ENCODE assay signal across 8 cellular contexts in the genomic region with DNA sequence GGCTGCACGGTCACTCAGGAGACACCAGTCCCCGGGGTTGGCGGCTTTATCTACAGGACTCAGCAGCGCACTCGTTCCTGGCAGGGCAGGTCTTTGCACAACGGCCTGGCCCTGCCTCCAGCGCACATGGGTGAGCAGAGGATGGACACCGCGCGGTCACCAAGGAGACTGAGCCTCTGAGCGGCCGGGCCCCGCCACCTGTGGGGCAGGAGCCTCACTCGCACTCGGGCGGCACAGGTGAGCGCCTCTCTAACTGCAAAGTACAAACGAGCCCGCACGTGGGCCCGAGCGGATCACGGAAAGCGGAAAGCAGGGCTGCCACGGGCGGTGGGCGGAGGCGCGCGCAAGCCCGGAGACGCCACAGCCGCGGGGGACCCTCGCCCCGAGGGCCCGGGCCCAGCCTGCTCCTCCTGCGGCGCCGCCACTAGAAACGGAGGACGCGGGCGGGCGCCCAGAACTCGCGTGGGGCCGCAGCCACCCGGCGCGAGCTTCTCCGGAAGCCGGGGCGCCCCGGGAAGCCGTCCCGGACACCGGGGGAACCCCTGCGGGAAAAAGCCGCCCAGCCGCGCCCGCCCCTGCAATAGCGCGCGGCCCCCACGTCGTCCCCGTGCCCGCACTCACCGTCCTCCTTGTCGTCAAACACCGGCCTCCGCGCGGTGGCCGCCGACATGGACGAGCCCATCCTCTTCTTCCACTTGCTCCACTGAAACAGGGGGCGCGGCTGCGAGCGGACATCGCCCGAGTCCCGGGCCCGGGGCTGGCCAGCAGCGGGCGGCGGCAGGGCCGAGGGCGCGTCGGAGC. TPM values are rescaled to one million over a fixed set of nuclear protein-coding genes. Genes with fewer than 3 reads are reported as not detected.
DNase-seq lines count a peak whose midpoint lies in the region; ATAC-seq, FAIRE-seq and TF ChIP-seq lines count a peak whose summit lies in the region.

No MANE protein-coding gene starts in this region.

- TF ChIP-seq CTCF in K562 (IDR thresholded peaks at IDR 0.05 in 2 of 3, conservative IDR thresholded peaks at IDR 0.05 in 1 of 3; ENCODE audit: insufficient read depth in 2 of 3, low read depth in 1 of 3, low read length in 3 of 3) (no peak), keratinocyte (optimal IDR thresholded peaks at IDR 0.05 in 1 of 3, IDR thresholded peaks at IDR 0.05 in 1 of 3, conservative IDR thresholded peaks at IDR 0.05 in 1 of 3; ENCODE audit: extremely low read depth in 1 of 3, insufficient read depth in 2 of 3, low read length in 3 of 3) (no peak)

- POLR2A ChIA-PET in K562 (lab: Yijun Ruan, JAX) = no interaction called here

- in situ Hi-C loops in K562 (cut with MboI) = no loop called here

- intact Hi-C loops in K562 (cut with micrococcal nuclease) = no loop called here

- FAIRE-seq in K562 (lab: Jason Lieb, UNC) (no peak), keratinocyte (lab: Jason Lieb, UNC) (no peak)

- peak; percentile 6 for ATAC-seq in HG03066 (IDR thresholded peaks at IDR 0.05; ENCODE audit: low read depth, unreplicated experiment)
- no peak for ATAC-seq in K562
- ATAC-seq in GM21360 (IDR thresholded peaks at IDR 0.05; ENCODE audit: unreplicated experiment) = no peak

- H3K27ac ChIP-seq in SK-N-MC = no peak overlapping the region
- no peak overlapping the region for H3K27ac ChIP-seq in K562 (ENCODE audit: extremely low read depth, low read depth, low read length)
- no peak overlapping the region for H3K27ac ChIP-seq in keratinocyte (ENCODE audit: control insufficient read depth, insufficient read depth, low read length)

- TF ChIP-seq POLR2A in K562 (conservative IDR thresholded peaks at IDR 0.05) = no peak

- H2AFZ ChIP-seq in K562 (ENCODE audit: low read depth, low read length) = no peak overlapping the region
- H2AFZ ChIP-seq in keratinocyte (ENCODE audit: control insufficient read depth, low read length) = peak overlapping the region; percentile 58

- H3K4me2 ChIP-seq in K562 (ENCODE audit: insufficient read depth, low read length) (peak overlapping the region; percentile 41; the same call in 1 of the 2 replicates), keratinocyte (ENCODE audit: control insufficient read depth, extremely low read depth, insufficient read depth, low read depth, low read length) (peak overlapping the region; percentile 66)

- peak; percentile 19 for DNase-seq in NCI-H2107 treated with DMSO at 0.1 percent for 48 hours (lab: John Stamatoyannopoulos, UW; ENCODE audit: unreplicated experiment)
- no peak for DNase-seq in NCI-H2107 (lab: John Stamatoyannopoulos, UW)
- DNase-seq in SK-N-MC (ENCODE audit: low read depth, low spot score) = no peak
- no peak for DNase-seq in K562 (ENCODE audit: extremely low read depth in 1 of 4, low spot score in 3 of 4)
- no peak for DNase-seq in keratinocyte (ENCODE audit: low read depth, low spot score)
- peak; percentile 40 for DNase-seq in stimulated activated CD4-positive, alpha-beta T cell treated with anti-CD3 and anti-CD28 coated beads, Interleukin-2, amount 100 ng/mL, for 4 hours (ENCODE audit: low read depth)

- dilution Hi-C loops in keratinocyte (cut with MboI; ENCODE audit: extremely low pct_ligation_motif_present, low sequenced_read_pairs) = no loop called here

- 23% methylated on average over 36 of the region's 94 CpGs for WGBS in K562 (ENCODE audit: insufficient coverage, low coverage, missing lambda C conversion rate)

- H3K9me1 ChIP-seq in K562 (ENCODE audit: control insufficient read depth, insufficient read depth, low read length) (no peaks in the 10 kb centered on the region), keratinocyte (ENCODE audit: control insufficient read depth, extremely low read depth, insufficient read depth, low read length) (no peaks in the 10 kb centered on the region)

- H3K4me3 ChIP-seq in SK-N-MC (peak overlapping the region; percentile 49), K562 (peak overlapping the region; percentile 11; the same call in 1 of the 2 replicates), keratinocyte (ENCODE audit: control insufficient read depth in 2 of 3, extremely low read depth in 1 of 3, insufficient read depth in 2 of 3, low read depth in 1 of 3, low read length in 3 of 3) (peak overlapping the region; percentile 31 to 57 (median 43))

- peaks cover 38 to 48% of the 10 kb centered on the region in 2 experiments for H3K27me3 ChIP-seq in K562 (ENCODE audit: control insufficient read depth in 2 of 2, insufficient read depth in 2 of 2, low read length in 2 of 2)
- peaks cover 42% of the 10 kb centered on the region for H3K27me3 ChIP-seq in keratinocyte (ENCODE audit: control insufficient read depth, extremely low read depth, insufficient read depth, low read length)

- BruUV-seq in K562 (replicated peaks; lab: Mats Ljungman, UMichigan) = no TSS peak

- CTCF ChIA-PET in K562 (lab: Yijun Ruan, JAX; ENCODE audit: low intra/inter-chr PET ratio) = no interaction called here

- H4K20me1 ChIP-seq in K562 (replicated peaks; ENCODE audit: control insufficient read depth, insufficient read depth, low read length) (no peaks in the 10 kb centered on the region), keratinocyte (ENCODE audit: control insufficient read depth, extremely low read depth, insufficient read depth, low read length) (no peaks in the 10 kb centered on the region)

- no peak for TF ChIP-seq EP300 in K562 (IDR thresholded peaks at IDR 0.05; ENCODE audit: low read length)

- H3K4me1 ChIP-seq in K562 (replicated peaks in 1 of 2; ENCODE audit: control insufficient read depth in 2 of 2, insufficient read depth in 2 of 2, low read length in 2 of 2) (peaks cover 10 to 44% of the 10 kb centered on the region in 2 experiments), keratinocyte (ENCODE audit: control insufficient read depth, extremely low read depth, insufficient read depth, low read length) (no peaks in the 10 kb centered on the region)

- H3K9ac ChIP-seq in SK-N-MC (ENCODE audit: insufficient read length) (no peak overlapping the region), K562 (ENCODE audit: insufficient read depth in 1 of 2, low read depth in 2 of 2, low read length in 2 of 2) (peak overlapping the region in 1 of 2 experiments; percentile 71; a peak in 2 of 4 replicates), keratinocyte (ENCODE audit: control insufficient read depth, extremely low read depth, insufficient read depth, low read length) (no peak overlapping the region)

- H3K36me3 ChIP-seq in SK-N-MC (ENCODE audit: insufficient read depth, low read length) (no peaks in the 10 kb centered on the region), K562 (ENCODE audit: control insufficient read depth, insufficient read depth, low read length) (no peaks in the 10 kb centered on the region), keratinocyte (ENCODE audit: control insufficient read depth in 2 of 2, extremely low read depth in 1 of 2, insufficient read depth in 2 of 2, low read length in 2 of 2) (no peaks in the 10 kb centered on the region)

- H3K9me3 ChIP-seq in SK-N-MC (ENCODE audit: low read depth, low read length) (no peaks in the 10 kb centered on the region), K562 (replicated peaks; ENCODE audit: control insufficient read depth, insufficient read depth, low read depth, low read length) (no peaks in the 10 kb centered on the region), keratinocyte (ENCODE audit: control insufficient read depth, low read depth, low read length) (no peaks in the 10 kb centered on the region)

- no peaks in the 10 kb centered on the region for H3K79me2 ChIP-seq in K562 (ENCODE audit: control insufficient read depth, insufficient read depth, low read length)
- no peaks in the 10 kb centered on the region for H3K79me2 ChIP-seq in keratinocyte (ENCODE audit: control insufficient read depth, insufficient read depth, low read length)

- no peak for TF ChIP-seq RAD21 in K562 (CRISPR knock-in tag; conservative IDR thresholded peaks at IDR 0.05 in 1 of 2, IDR thresholded peaks at IDR 0.05 in 1 of 2)

RNA-seq across cellular contexts. Expression of gene STK32C, which starts 0.6 kb away (rescaled TPM):
- 6.5 and 11.6 TPM in 2 replicates for total RNA-seq in K562 (2011; cell fraction: chromatin; rRNA removed; ENCODE audit: low replicate concordance)
- 13.8 and 19.2 TPM in 2 replicates for total RNA-seq in K562 (2011; cell fraction: nucleolus; rRNA removed)
- 12.1 and 15.1 TPM in 2 replicates for total RNA-seq in K562 (2011; cell fraction: nucleoplasm; rRNA removed)
- total RNA-seq in K562 (2014; rRNA removed) (15.4 and 20.6 TPM in 2 replicates), K562 (2014; rRNA removed; fragmentation: Illumina TruSeq; extraction: Trizol) (4.5 and 5.1 TPM in 2 replicates), K562 (2015; rRNA removed; fragmentation: Illumina TruSeq; extraction: Trizol) (6.5 and 8.3 TPM in 2 replicates), K562 (2021) (11.5 and 14.1 TPM in 2 replicates)
- polyA plus RNA-seq in K562 (2011; rRNA removed) (8.2 and 8.9 TPM in 2 replicates), K562 (2014; fragmentation: Illumina TruSeq; extraction: Trizol) (4.7 and 9.7 TPM in 2 replicates), K562 (2014; fragmentation: Nextera tagmentation; extraction: Ambion mirVana) (1 to 10 TPM; 1.5 to 2.4 TPM), K562 (2014; rRNA removed) (18.5 and 20.9 TPM in 2 replicates), keratinocyte (4.0 to 4.7 TPM (median 4.1 TPM) in 3 replicates)
- polyA plus RNA-seq in K562 (2011; cell fraction: cytosol; rRNA removed) = 5.6 and 6.4 TPM in 2 replicates
- polyA plus RNA-seq in K562 (2011; cell fraction: nucleus; rRNA removed) = 12.3 and 14.7 TPM in 2 replicates
- polyA plus RNA-seq in K562 (2012) = 11.5 and 18.9 TPM in 2 replicates
- 4.0 and 5.7 TPM in 2 replicates for polyA minus RNA-seq in K562 (2011; rRNA and poly(A)+ RNA removed)
- 3.5 and 3.9 TPM in 2 replicates for polyA minus RNA-seq in K562 (2011; cell fraction: cytosol; rRNA and poly(A)+ RNA removed)
- polyA minus RNA-seq in K562 (2011; cell fraction: nucleus; rRNA and poly(A)+ RNA removed) = 8.2 and 8.3 TPM in 2 replicates
- polyA plus RNA-seq in keratinocyte (2011; ENCODE audit: low read depth) = 2.9 TPM
- 3.3 and 6.0 TPM in 2 replicates for polyA plus RNA-seq in keratinocyte (2011; cell fraction: cytosol; rRNA removed)
- polyA plus RNA-seq in keratinocyte (2011; cell fraction: nucleus; rRNA removed) = 4.2 and 5.4 TPM in 2 replicates
- polyA plus RNA-seq in keratinocyte (2012; ENCODE audit: low replicate concordance) = 5.6 and 6.0 TPM in 2 replicates
- 2.2 to 5.1 TPM (median 3.3 TPM) in 3 replicates for polyA minus RNA-seq in keratinocyte
- polyA minus RNA-seq in keratinocyte (2011; cell fraction: cytosol; rRNA and poly(A)+ RNA removed) = 5.2 TPM
- polyA minus RNA-seq in keratinocyte (2011; cell fraction: nucleus; rRNA and poly(A)+ RNA removed) = 1.9 and 3.2 TPM in 2 replicates

RNA-seq across cellular contexts. Expression of gene LRRC27, which starts 24.8 kb away (rescaled TPM):
- 8.1 and 11.5 TPM in 2 replicates for total RNA-seq in K562 (2011; cell fraction: chromatin; rRNA removed; ENCODE audit: low replicate concordance)
- 4.9 and 5.3 TPM in 2 replicates for total RNA-seq in K562 (2011; cell fraction: nucleolus; rRNA removed)
- 4.6 and 5.2 TPM in 2 replicates for total RNA-seq in K562 (2011; cell fraction: nucleoplasm; rRNA removed)
- 1.00 and 2.2 TPM in 2 replicates for total RNA-seq in K562 (2014; rRNA removed)
- total RNA-seq in K562 (2014; rRNA removed; fragmentation: Illumina TruSeq; extraction: Trizol) = 1.3 and 1.5 TPM in 2 replicates
- 1.2 and 1.3 TPM in 2 replicates for total RNA-seq in K562 (2015; rRNA removed; fragmentation: Illumina TruSeq; extraction: Trizol)
- 2.3 TPM in 2 replicates for total RNA-seq in K562 (2021)
- polyA plus RNA-seq in K562 (2011; rRNA removed) = 2.2 and 2.3 TPM in 2 replicates
- polyA plus RNA-seq in K562 (2011; cell fraction: cytosol; rRNA removed) = 1.8 and 2.2 TPM in 2 replicates
- polyA plus RNA-seq in K562 (2011; cell fraction: nucleus; rRNA removed) = 7.7 and 13.9 TPM in 2 replicates
- polyA plus RNA-seq in K562 (2012) = 1.8 and 5.9 TPM in 2 replicates
- polyA plus RNA-seq in K562 (2014; fragmentation: Illumina TruSeq; extraction: Trizol) = 1.4 and 2.6 TPM in 2 replicates
- polyA plus RNA-seq in K562 (2014; fragmentation: Nextera tagmentation; extraction: Ambion mirVana) = under 1 TPM; 0.10 to 0.38 TPM
- 1.7 and 2.7 TPM in 2 replicates for polyA plus RNA-seq in K562 (2014; rRNA removed)
- 0.93 and 1.4 TPM in 2 replicates for polyA minus RNA-seq in K562 (2011; rRNA and poly(A)+ RNA removed)
- 0.86 TPM in 1 of 2 replicates, not detected in the other for polyA minus RNA-seq in K562 (2011; cell fraction: cytosol; rRNA and poly(A)+ RNA removed)
- polyA minus RNA-seq in K562 (2011; cell fraction: nucleus; rRNA and poly(A)+ RNA removed) = 2.7 and 3.3 TPM in 2 replicates
- polyA plus RNA-seq in keratinocyte = 3.0 to 3.5 TPM (median 3.1 TPM) in 3 replicates
- polyA plus RNA-seq in keratinocyte (2011; ENCODE audit: low read depth) = 8.3 TPM
- 1.8 and 2.9 TPM in 2 replicates for polyA plus RNA-seq in keratinocyte (2011; cell fraction: cytosol; rRNA removed)
- 9.2 and 15.3 TPM in 2 replicates for polyA plus RNA-seq in keratinocyte (2011; cell fraction: nucleus; rRNA removed)
- polyA plus RNA-seq in keratinocyte (2012; ENCODE audit: low replicate concordance) = 2.6 and 3.9 TPM in 2 replicates
- polyA minus RNA-seq in keratinocyte = 1.7 to 4.3 TPM (median 2.1 TPM) in 3 replicates
- 1.3 TPM for polyA minus RNA-seq in keratinocyte (2011; cell fraction: cytosol; rRNA and poly(A)+ RNA removed)
- 2.7 and 4.6 TPM in 2 replicates for polyA minus RNA-seq in keratinocyte (2011; cell fraction: nucleus; rRNA and poly(A)+ RNA removed)

Comparison
In these comparisons a context has a peak if more than half of its experiments do, and no peak if none do; other contexts are left out.
1. DNase-seq: peak in NCI-H2107 treated with DMSO at 0.1 percent for 48 hours (single experiment) and stimulated activated CD4-positive, alpha-beta T cell treated with anti-CD3 and anti-CD28 coated beads, Interleukin-2, amount 100 ng/mL, for 4 hours (single experiment); none in NCI-H2107 (single experiment), SK-N-MC (single experiment), K562 (0 of 4) and keratinocyte (single experiment).
2. Peak in every context shown above with its lines, with median percentiles within 50 percentile points of each other: H3K4me3 ChIP-seq.